In genomic region chr21:29777155-29777554, GRCh38 we compare ENCODE assay signal across 18 cellular contexts.
"Had no signal": no experiment of that assay in that cellular context is flagged by ENCODE, and none has a peak within 500 bp of the region (broad histone marks: within the 10 kb centered on the region; RNA-seq: fewer than 3 reads in every experiment).

No MANE protein-coding gene starts in this region.

- DNase-seq: KBM-7, MG63, NCI-H1092 treated with DMSO at 0.1 percent for 48 hours, NCI-H1436, NCI-H1694, NCI-H187 treated with DMSO at 0.1 percent for 48 hours, NCI-H2029 treated with DMSO at 0.1 percent for 48 hours, NCI-H2171 treated with DMSO at 0.1 percent for 48 hours, NCI-H524, NCI-H526 treated with DMSO at 0.1 percent for 48 hours, NCI-H748 treated with DMSO at 0.1 percent for 48 hours, Right ventricle myocardium superior, RPMI8226, SIG-M5, SK-N-SH, SW 1271, T-cell had no signal

- H3K27ac ChIP-seq: HL-60 had no signal

- H3K36me3 ChIP-seq: MG63 had no signal

- H3K9me3 ChIP-seq: MG63, SK-N-SH had no signal

- ATAC-seq: T-cell had no signal

- H3K4me3 ChIP-seq: MG63 had no signal

- H3K27me3 ChIP-seq: MG63 had no signal
